18 cellular contexts compared by ENCODE assay signal in the genomic region with DNA sequence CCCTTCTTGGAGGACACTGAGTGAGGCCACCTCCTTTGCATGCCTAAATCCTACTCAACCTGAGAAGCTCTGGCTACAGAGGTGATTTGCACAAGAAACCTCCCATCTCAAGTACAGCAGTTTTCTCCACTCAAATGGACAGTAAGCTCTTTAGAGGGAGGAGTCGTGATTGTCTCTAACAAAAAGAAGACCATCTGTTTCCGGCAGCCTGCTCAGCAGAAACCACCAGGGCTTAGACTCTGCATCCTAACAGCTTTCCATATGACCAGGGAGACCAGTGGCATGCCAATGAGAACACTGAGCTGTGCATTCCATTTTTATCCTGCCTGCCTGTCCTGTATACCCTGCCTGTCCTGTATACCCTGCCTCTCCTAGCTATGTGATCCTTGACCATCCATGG. TPM values are rescaled to one million over a fixed set of nuclear protein-coding genes. Genes with fewer than 3 reads are reported as not detected.
A peak's percentile ranks its signal among the peaks of the same experiment; 100 is the strongest.
DNase-seq lines count a peak whose midpoint lies in the region; ATAC-seq and TF ChIP-seq lines count a peak whose summit lies in the region.
"Had no signal": no experiment of that assay in that cellular context is flagged by ENCODE, and none has a peak within 500 bp of the region (broad histone marks: within the 10 kb centered on the region; RNA-seq: fewer than 3 reads in every experiment).

No MANE protein-coding gene starts in this region.

- H3K36me3 ChIP-seq in A673 (ENCODE audit: insufficient read depth, low read length, poor library complexity, severe bottlenecking) (no peaks in the 10 kb centered on the region), WERI-Rb-1 (no peaks in the 10 kb centered on the region), GM23338 (ENCODE audit: insufficient read depth) (no peaks in the 10 kb centered on the region; the same call in 1 of the 2 replicates)
- H3K36me3 ChIP-seq: SJCRH30 had no signal

- no CpG with 5 or more reads among the region's 2 CpGs for WGBS in H9 (ENCODE audit: extremely low coverage, insufficient read length, low lambda C conversion rate)

- H2AK5ac ChIP-seq in H9 (ENCODE audit: insufficient read length, low read length) = no peak overlapping the region

- H3K14ac ChIP-seq in H9 (ENCODE audit: insufficient read depth, low read length) = no peak overlapping the region

- H3K9ac ChIP-seq in H9 (ENCODE audit: extremely low read depth, insufficient read length, low read length) = no peak overlapping the region

- BruUV-seq in A673 (replicated peaks; lab: Mats Ljungman, UMichigan) = no TSS peak

- H4K20me1 ChIP-seq in H9 (ENCODE audit: control insufficient read depth, insufficient read depth, insufficient read length) = no peaks in the 10 kb centered on the region
- H4K20me1 ChIP-seq in GM23338 (replicated peaks; ENCODE audit: insufficient read depth) = no peaks in the 10 kb centered on the region

- no peak overlapping the region for H4K5ac ChIP-seq in H9 (ENCODE audit: insufficient read length, low read depth, low read length)

- H3K56ac ChIP-seq in H9 (ENCODE audit: insufficient read length, low read depth, low read length) = no peak overlapping the region

- no peak overlapping the region for H4K91ac ChIP-seq in H9 (ENCODE audit: insufficient read length, low read depth, low read length)

- no peak overlapping the region for H3K4ac ChIP-seq in H9 (ENCODE audit: low read depth, low read length)

- H3K27me3 Mint-ChIP-seq in H9 (ENCODE audit: low read depth) (no peaks in the 10 kb centered on the region), GM23338 (ENCODE audit: insufficient read depth, low read depth, poor library complexity) (peaks cover 2% of the 10 kb centered on the region)

- H3K27me3 ChIP-seq in A673 (replicated peaks; ENCODE audit: insufficient read depth, low read depth, low read length, poor library complexity) = no peaks in the 10 kb centered on the region
- H3K27me3 ChIP-seq in H9 (ENCODE audit: insufficient read depth, low read length) = no peaks in the 10 kb centered on the region
- no peaks in the 10 kb centered on the region for H3K27me3 ChIP-seq in WERI-Rb-1 (ENCODE audit: insufficient read depth, low read depth, severe bottlenecking)
- no peaks in the 10 kb centered on the region for H3K27me3 ChIP-seq in GM23338 (ENCODE audit: insufficient read depth)
- H3K27me3 ChIP-seq: SJCRH30 had no signal

- H3K4me1 ChIP-seq in A673 (ENCODE audit: insufficient read depth, low read length, poor library complexity, severe bottlenecking) = no peaks in the 10 kb centered on the region
- H3K4me1 ChIP-seq in H9 (ENCODE audit: insufficient read depth, low read length) = no peaks in the 10 kb centered on the region
- no peaks in the 10 kb centered on the region for H3K4me1 ChIP-seq in GM23338 (ENCODE audit: insufficient read depth)
- H3K4me1 ChIP-seq: SJCRH30 had no signal

- peak overlapping the region in 2 of 3 experiments; percentile 46 to 78; a peak in 2 of 7 replicates for H3K27ac Mint-ChIP-seq in H9
- no peak overlapping the region for H3K27ac Mint-ChIP-seq in GM23338

- intact Hi-C loops in A673 (cut with micrococcal nuclease; ENCODE audit: unreplicated experiment) = no loop called here

- H3K23ac ChIP-seq in H9 (ENCODE audit: insufficient read length, low read depth, low read length) = no peak overlapping the region

- ATAC-seq in GM23338 (no peak), GM18909 (IDR thresholded peaks at IDR 0.05; ENCODE audit: poor library complexity, unreplicated experiment) (no peak)
- ATAC-seq: HCT116 had no signal

- H3K9me2 ChIP-seq in GM23338 (ENCODE audit: insufficient read depth) = peaks cover 3% of the 10 kb centered on the region; the same call in 1 of the 2 replicates

- DNase-seq in A673 (ENCODE audit: low spot score) (peak; percentile 68), H9 (no peak), NCI-H82 (lab: John Stamatoyannopoulos, UW) (peak; percentile 82), WERI-Rb-1 (peak; percentile 70), GM19238 (ENCODE audit: insufficient read length, low spot score) (no peak), GM23338 (ENCODE audit: low spot score) (no peak), Ammon's horn (ENCODE audit: low spot score) (no peak)
- DNase-seq: DND-41, GDM1, NCI-H1048, NCI-H187, NCI-H446 treated with DMSO at 0.1 percent for 48 hours, SJCRH30 had no signal

- peaks cover 7% of the 10 kb centered on the region for H3K9me3 ChIP-seq in A673 (ENCODE audit: low read depth, low read length, poor library complexity, severe bottlenecking)
- H3K9me3 ChIP-seq in H9 (ENCODE audit: control insufficient read depth, low read depth, low read length) = no peaks in the 10 kb centered on the region
- peaks cover 8% of the 10 kb centered on the region for H3K9me3 ChIP-seq in WERI-Rb-1 (ENCODE audit: severe bottlenecking)
- H3K9me3 ChIP-seq: SJCRH30 had no signal

- H3K36me3 Mint-ChIP-seq in H9 (ENCODE audit: insufficient read depth in 1 of 3, low read depth in 3 of 3) = no peaks in the 10 kb centered on the region
- H3K36me3 Mint-ChIP-seq in GM23338 (ENCODE audit: low read depth) = no peaks in the 10 kb centered on the region

- H3K4me3 ChIP-seq in A673 (ENCODE audit: low read depth, low read length, poor library complexity, severe bottlenecking) (no peak overlapping the region), WERI-Rb-1 (ENCODE audit: low read depth, low read length) (no peak overlapping the region), GM23338 (no peak overlapping the region)
- H3K4me3 ChIP-seq: SJCRH30 had no signal

- H3K4me2 ChIP-seq in H9 (ENCODE audit: insufficient read depth, insufficient read length, low read length) (no peak overlapping the region), GM23338 (no peak overlapping the region)

- H3K79me2 ChIP-seq in H9 (ENCODE audit: insufficient read depth, low read length) (no peaks in the 10 kb centered on the region), GM23338 (replicated peaks; ENCODE audit: insufficient read depth) (no peaks in the 10 kb centered on the region)

- H2BK15ac ChIP-seq in H9 (ENCODE audit: low read depth, low read length) = no peak overlapping the region

- H2AFZ ChIP-seq in H9 (ENCODE audit: low read length) (no peak overlapping the region), GM23338 (no peak overlapping the region)

- no peak overlapping the region for H2BK120ac ChIP-seq in H9 (ENCODE audit: low read depth, low read length, poor library complexity, severe bottlenecking)

- H2BK20ac ChIP-seq in H9 (ENCODE audit: low read depth, low read length, poor library complexity, severe bottlenecking) = no peak overlapping the region

- no peak for TF ChIP-seq CTCF in A673 (conservative IDR thresholded peaks at IDR 0.05; ENCODE audit: low read depth, low read length)
- no peak for TF ChIP-seq CTCF in H9 (conservative IDR thresholded peaks at IDR 0.05)
- TF ChIP-seq CTCF in WERI-Rb-1 (IDR thresholded peaks at IDR 0.05; ENCODE audit: low read depth, low read length) = no peak
- no peak for TF ChIP-seq CTCF in GM23338 (conservative IDR thresholded peaks at IDR 0.05; ENCODE audit: low read depth in 2 of 2)

- H3F3A ChIP-seq in GM23338 (replicated peaks; ENCODE audit: low read depth) = no peaks in the 10 kb centered on the region

- H3T11ph ChIP-seq in H9 (ENCODE audit: low read length) = no peak overlapping the region

- H3K9me3 Mint-ChIP-seq in H9 (peaks cover 4 to 9% of the 10 kb centered on the region in 2 experiments; a peak in 4 of 5 replicates), GM23338 (no peaks in the 10 kb centered on the region; the same call in 2 of the 3 replicates)

- POLR2A ChIA-PET in A673 (lab: Charles Lee; ENCODE audit: low non-redundant PET) = no interaction called here

- no peak overlapping the region for H2BK12ac ChIP-seq in H9 (ENCODE audit: insufficient read length, low read depth, low read length)

- H3K79me1 ChIP-seq in H9 (ENCODE audit: insufficient read depth, low read depth, low read length, poor library complexity, severe bottlenecking) = no peaks in the 10 kb centered on the region

- CTCF ChIA-PET in A673 (lab: Charles Lee) = no interaction called here

- H3K4me1 Mint-ChIP-seq in H9 (peaks cover 4 to 7% of the 10 kb centered on the region in 2 experiments; a peak in 3 of 4 replicates), GM23338 (no peaks in the 10 kb centered on the region)

- H3K27ac ChIP-seq in A673 (ENCODE audit: low read depth, low read length, poor library complexity, severe bottlenecking) = peak overlapping the region; percentile 24
- H3K27ac ChIP-seq in H9 (ENCODE audit: insufficient read length, low read depth, low read length) = no peak overlapping the region
- H3K27ac ChIP-seq in WERI-Rb-1 = peak overlapping the region; percentile 69
- H3K27ac ChIP-seq in GM23338 (ENCODE audit: low read depth) = no peak overlapping the region
- H3K27ac ChIP-seq: RWPE1, SJCRH30 had no signal

- no peak overlapping the region for H2BK5ac ChIP-seq in H9 (ENCODE audit: insufficient read length, low read length)

- no peak overlapping the region for H3K18ac ChIP-seq in H9 (ENCODE audit: insufficient read length, low read depth, low read length)

- H3K4me3 Mint-ChIP-seq in H9 = no peak overlapping the region
- no peak overlapping the region for H3K4me3 Mint-ChIP-seq in GM23338

- H3K23me2 ChIP-seq in H9 (ENCODE audit: insufficient read length, low read depth, low read length, poor library complexity, severe bottlenecking) = no peaks in the 10 kb centered on the region

- H4K8ac ChIP-seq in H9 (replicated peaks; ENCODE audit: insufficient read length, low read depth, low read length) = no peak overlapping the region

TF ChIP-seq in GM23338, 12 proteins besides CTCF, POLR2A, EP300 and RAD21 (continues in another document):
- TF ChIP-seq ZNF331 (CRISPR knock-in tag; IDR thresholded peaks at IDR 0.05; ENCODE audit: low read depth) = no peak

RNA-seq across cellular contexts. Expression of gene POU2AF2, which starts 50.7 kb away (rescaled TPM):
- not detected in 2 replicates for total RNA-seq in A673 (2021)
- total RNA-seq in H9 (2021) = not detected in 2 replicates
- total RNA-seq in GM23338 (2014; rRNA removed; shearing (Covaris generic)) = not detected in 2 replicates
- not detected in 2 replicates for polyA plus RNA-seq in GM23338 (2016; fragmentation: Nextera tagmentation; extraction: Ambion mirVana)
- total RNA-seq: A172, HT1080, SJCRH30 had no signal

Comparison
In these comparisons a context has a peak if more than half of its experiments do, and no peak if none do; other contexts are left out.
1. DNase-seq: peak in A673 (single experiment), NCI-H82 (single experiment) and WERI-Rb-1 (single experiment); none in H9 (single experiment), GM19238 (single experiment), GM23338 (single experiment) and Ammon's horn (single experiment).
2. H3K27ac ChIP-seq: peak in A673 (single experiment) and WERI-Rb-1 (single experiment); none in H9 (single experiment) and GM23338 (single experiment).